7 cellular contexts compared by ENCODE assay signal in the genomic region with DNA sequence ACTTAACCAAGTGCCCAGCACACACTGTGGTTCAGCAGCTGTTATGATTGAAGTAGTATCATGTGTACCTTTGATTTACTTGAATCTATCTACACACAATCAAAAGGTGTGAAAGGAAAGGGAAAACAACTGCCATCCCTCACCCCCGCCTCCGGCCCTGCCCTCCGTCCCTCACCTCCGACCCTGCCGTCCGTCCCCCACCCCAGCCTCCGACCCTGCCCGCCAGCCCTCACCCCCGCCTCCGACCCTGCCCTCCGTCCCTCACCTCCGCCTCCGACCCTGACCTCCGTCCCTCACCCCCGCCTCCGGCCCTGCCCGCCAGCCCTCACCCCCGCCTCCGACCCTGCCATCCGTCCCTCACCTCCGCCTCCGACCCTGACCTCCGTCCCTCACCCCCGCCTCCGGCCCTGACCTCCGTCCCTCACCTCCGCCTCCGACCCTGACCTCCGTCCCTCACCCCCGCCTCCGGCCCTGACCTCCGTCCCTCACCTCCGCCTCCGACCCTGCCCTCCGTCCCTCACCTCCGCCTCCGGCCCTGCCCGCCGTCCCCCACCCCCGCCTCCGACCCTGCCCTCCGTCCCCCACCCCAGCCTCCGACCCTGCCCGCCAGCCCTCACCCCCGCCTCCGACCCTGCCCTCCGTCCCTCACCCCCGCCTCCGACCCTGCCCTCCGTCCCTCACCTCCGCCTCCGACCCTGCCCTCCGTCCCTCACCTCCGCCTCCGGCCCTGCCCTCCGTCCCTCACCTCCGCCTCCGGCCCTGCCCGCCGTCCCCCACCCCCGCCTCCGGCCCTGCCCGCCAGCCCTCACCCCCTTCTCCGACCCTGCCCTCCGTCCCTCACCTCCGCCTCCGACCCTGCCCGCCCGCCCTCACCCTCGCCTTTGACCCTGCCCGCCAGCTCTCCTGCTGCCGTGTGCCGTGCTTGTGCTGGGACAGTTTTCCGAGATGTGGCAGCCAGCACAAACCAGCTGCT.
DNase-seq lines count a peak whose midpoint lies in the region; ATAC-seq and TF ChIP-seq lines count a peak whose summit lies in the region.
"Not testable (repeated sequence)": the region's sequence is repeated elsewhere in the genome, so short reads cannot be mapped to it uniquely, and the experiment has no call there.

No MANE protein-coding gene starts in this region.

- TF ChIP-seq RAD21 in HCT116 (IDR thresholded peaks at IDR 0.05; ENCODE audit: low read depth): not testable (repeated sequence)

- H3K9me2 ChIP-seq in HCT116 (ENCODE audit: insufficient read depth): not testable (repeated sequence)

- H3K9ac ChIP-seq in HCT116 (ENCODE audit: low read length) (0 out of 2 replicates have a peak overlapping the region, but pooled peaks have one; percentile 48), iPS-20b (ENCODE audit: low read depth, low read length) (peak overlapping the region; percentile 60; the same call in 1 of the 2 replicates)
- not testable (repeated sequence) for H3K9ac ChIP-seq in neural progenitor cell

- TF ChIP-seq EP300 in stomach (IDR thresholded peaks at IDR 0.05): not testable (repeated sequence)

- intact Hi-C loops in HCT116 (cut with micrococcal nuclease): loop anchor here (10.0 kb wide), 1 partner anchor 127 kb away; no protein-coding TSS in a partner anchor
- intact Hi-C loops in activated CD4-positive, alpha-beta T cell treated with anti-CD3 and anti-CD28 coated beads, Interleukin-2, amount 10 ng/mL, durations not matched to agents 24 days and 14 days (cut with micrococcal nuclease); stomach (cut with DNase I; ENCODE audit: low total_unique reads): not testable (repeated sequence)

- peaks cover 35% of the 10 kb centered on the region for H3F3A ChIP-seq in neural progenitor cell (ENCODE audit: low read depth)

- H3K79me2 ChIP-seq in HCT116 (ENCODE audit: insufficient read depth, low read length); neural progenitor cell (ENCODE audit: low read depth): not testable (repeated sequence)

- not testable (repeated sequence) for H4K20me1 ChIP-seq in HCT116 (ENCODE audit: insufficient read depth)
- peaks cover 18% of the 10 kb centered on the region for H4K20me1 ChIP-seq in neural progenitor cell (ENCODE audit: low read depth)

- CTCF ChIA-PET in HCT116 (lab: Charles Lee): not testable (repeated sequence)

- H3K4me2 ChIP-seq in HCT116 (ENCODE audit: low read length): peak overlapping the region; percentile 74; the same call in 1 of the 2 replicates
- not testable (repeated sequence) for H3K4me2 ChIP-seq in neural progenitor cell

- not testable (repeated sequence) for TF ChIP-seq CTCF in HCT116 (IDR thresholded peaks at IDR 0.05 in 2 of 3, conservative IDR thresholded peaks at IDR 0.05 in 1 of 3; ENCODE audit: borderline replicate concordance in 1 of 3, insufficient read depth in 1 of 3, low read depth in 2 of 3, low read length in 2 of 3); brain (conservative IDR thresholded peaks at IDR 0.05); endothelial cell (IDR thresholded peaks at IDR 0.05; ENCODE audit: unreplicated experiment); neural progenitor cell (IDR thresholded peaks at IDR 0.05); stomach (IDR thresholded peaks at IDR 0.05)

- H3K4me3 ChIP-seq in HCT116 (replicated peaks in 1 of 2; ENCODE audit: low read depth in 1 of 2, low read length in 2 of 2); neural progenitor cell; stomach: not testable (repeated sequence)
- peak overlapping the region; percentile 50; the same call in 1 of the 2 replicates for H3K4me3 ChIP-seq in iPS-20b (ENCODE audit: low read length)

- not testable (repeated sequence) for TF ChIP-seq POLR2A in HCT116 (IDR thresholded peaks at IDR 0.05; ENCODE audit: borderline replicate concordance, extremely low read depth, insufficient read depth, insufficient read length); stomach (IDR thresholded peaks at IDR 0.05)

- WGBS in stomach, 5 donors: 90 to 97% (median 93%) methylated on average over 47 to 71 of the region's 74 CpGs

- not testable (repeated sequence) for H3K4me3 Mint-ChIP-seq in activated CD4-positive, alpha-beta T cell treated with anti-CD3 and anti-CD28 coated beads, Interleukin-2, amount 10 ng/mL, durations not matched to agents 24 days and 14 days; brain
- peak overlapping the region; percentile 89 for H3K4me3 Mint-ChIP-seq in endothelial cell (ENCODE audit: unreplicated experiment)
- peak overlapping the region; percentile 59 for H3K4me3 Mint-ChIP-seq in neural progenitor cell

- H3K36me3 Mint-ChIP-seq in activated CD4-positive, alpha-beta T cell treated with anti-CD3 and anti-CD28 coated beads, Interleukin-2, amount 10 ng/mL, durations not matched to agents 24 days and 14 days (ENCODE audit: low read depth): peaks cover 26% of the 10 kb centered on the region
- peaks cover 35% of the 10 kb centered on the region for H3K36me3 Mint-ChIP-seq in brain
- H3K36me3 Mint-ChIP-seq in endothelial cell (ENCODE audit: low read depth, unreplicated experiment): peaks cover 33% of the 10 kb centered on the region
- peaks cover 23% of the 10 kb centered on the region for H3K36me3 Mint-ChIP-seq in neural progenitor cell

- not testable (repeated sequence) for H3K9me3 Mint-ChIP-seq in activated CD4-positive, alpha-beta T cell treated with anti-CD3 and anti-CD28 coated beads, Interleukin-2, amount 10 ng/mL, durations not matched to agents 24 days and 14 days; brain; endothelial cell (ENCODE audit: unreplicated experiment); neural progenitor cell

- BruUV-seq in HCT116 (replicated peaks; lab: Mats Ljungman, UMichigan): not testable (repeated sequence)

- not testable (repeated sequence) for H3K27me3 Mint-ChIP-seq in activated CD4-positive, alpha-beta T cell treated with anti-CD3 and anti-CD28 coated beads, Interleukin-2, amount 10 ng/mL, durations not matched to agents 24 days and 14 days; brain; neural progenitor cell (ENCODE audit: insufficient read depth, low read depth)
- peaks cover 23% of the 10 kb centered on the region for H3K27me3 Mint-ChIP-seq in endothelial cell (ENCODE audit: unreplicated experiment)

- peak overlapping the region; percentile 63; the same call in 1 of the 2 replicates for H3K27ac ChIP-seq in HCT116 (ENCODE audit: low read depth, low read length)
- H3K27ac ChIP-seq in iPS-20b (ENCODE audit: low read length); neural progenitor cell: not testable (repeated sequence)
- peak overlapping the region in 3 of 5 donors; percentile 36 to 76 (median 71) for H3K27ac ChIP-seq in stomach

- DNase-seq in HCT116 (ENCODE audit: low read depth, low spot score); activated CD4-positive, alpha-beta T cell treated with anti-CD3 and anti-CD28 coated beads, Interleukin-2, amount 10 ng/mL, durations not matched to agents 24 days and 14 days; neural progenitor cell (ENCODE audit: low spot score); stomach: not testable (repeated sequence)
- DNase-seq in endothelial cell (ENCODE audit: low spot score): peak; percentile 36

- H3K27me3 ChIP-seq in HCT116 (ENCODE audit: insufficient read depth, low read length); iPS-20b (ENCODE audit: insufficient read depth, low read length); neural progenitor cell; stomach: not testable (repeated sequence)

- ATAC-seq in HCT116: not testable (repeated sequence)

- not testable (repeated sequence) for H2AFZ ChIP-seq in HCT116 (ENCODE audit: low read depth, low read length, poor library complexity, severe bottlenecking); neural progenitor cell (replicated peaks)

- H3K9me3 ChIP-seq in HCT116 (ENCODE audit: control insufficient read depth in 1 of 2, insufficient read depth in 1 of 2, low read depth in 1 of 2, low read length in 2 of 2); iPS-20b (ENCODE audit: insufficient read depth, low read depth, low read length); neural progenitor cell (ENCODE audit: low read depth); stomach: not testable (repeated sequence)

- POLR2A ChIA-PET in HCT116 (lab: Charles Lee): not testable (repeated sequence)

- peak overlapping the region; percentile 57 for H3K27ac Mint-ChIP-seq in activated CD4-positive, alpha-beta T cell treated with anti-CD3 and anti-CD28 coated beads, Interleukin-2, amount 10 ng/mL, durations not matched to agents 24 days and 14 days
- peak overlapping the region; percentile 29 to 94 (median 91) for H3K27ac Mint-ChIP-seq in brain
- H3K27ac Mint-ChIP-seq in endothelial cell (ENCODE audit: unreplicated experiment): peak overlapping the region; percentile 98
- H3K27ac Mint-ChIP-seq in neural progenitor cell: peak overlapping the region; percentile 97

- H3K36me3 ChIP-seq in HCT116 (ENCODE audit: control insufficient read depth in 1 of 2, insufficient read depth in 2 of 2, low read length in 2 of 2); neural progenitor cell: not testable (repeated sequence)
- H3K36me3 ChIP-seq in iPS-20b (ENCODE audit: insufficient read depth, low read depth, low read length) (peaks cover 25% of the 10 kb centered on the region), stomach (peaks cover 5 to 29% (median 27%) of the 10 kb centered on the region in 4 donors)

- H3K4me1 ChIP-seq in HCT116 (ENCODE audit: control insufficient read depth in 1 of 2, insufficient read depth in 2 of 2, low read length in 2 of 2): peaks cover 19 to 20% of the 10 kb centered on the region in 2 experiments
- not testable (repeated sequence) for H3K4me1 ChIP-seq in iPS-20b (ENCODE audit: insufficient read depth, low read length)
- H3K4me1 ChIP-seq in neural progenitor cell: peaks cover 32% of the 10 kb centered on the region
- peaks cover 0 to 54% (median 27%) of the 10 kb centered on the region in 4 donors for H3K4me1 ChIP-seq in stomach

- peaks cover 13% of the 10 kb centered on the region for H3K4me1 Mint-ChIP-seq in activated CD4-positive, alpha-beta T cell treated with anti-CD3 and anti-CD28 coated beads, Interleukin-2, amount 10 ng/mL, durations not matched to agents 24 days and 14 days
- H3K4me1 Mint-ChIP-seq in brain: peaks cover 92% of the 10 kb centered on the region
- H3K4me1 Mint-ChIP-seq in endothelial cell (ENCODE audit: unreplicated experiment): peaks cover 60% of the 10 kb centered on the region
- H3K4me1 Mint-ChIP-seq in neural progenitor cell: peaks cover 70% of the 10 kb centered on the region

- RAD21 ChIA-PET in HCT116 (lab: Charles Lee; ENCODE audit: low non-redundant PET in 1 of 2, low total read pairs in 2 of 2, uncharacterized antibody in 2 of 2, unreplicated experiment in 2 of 2): not testable (repeated sequence)
